ENCODE assay signal across 10 cellular contexts in genomic region chr13:111006508-111007031, GRCh38.
A peak's percentile ranks its signal among the peaks of the same experiment; 100 is the strongest.
DNase-seq lines count a peak whose midpoint lies in the region; ATAC-seq and TF ChIP-seq lines count a peak whose summit lies in the region.
"Had no signal": no experiment of that assay in that cellular context is flagged by ENCODE, and none has a peak within 500 bp of the region (broad histone marks: within the 10 kb centered on the region; RNA-seq: fewer than 3 reads in every experiment).

No MANE protein-coding gene starts in this region.

- H3K4me3 ChIP-seq in psoas muscle: peak overlapping the region; percentile 33

- H3K27ac ChIP-seq in psoas muscle: peak overlapping the region; percentile 92

- H3K4me1 ChIP-seq in psoas muscle: peaks cover 25% of the 10 kb centered on the region

- no peaks in the 10 kb centered on the region for H3K36me3 Mint-ChIP-seq in activated CD8-positive, alpha-beta T cell treated with anti-CD3 and anti-CD28 coated beads for 36 hours (ENCODE audit: low read depth)

- CTCF ChIA-PET in activated CD8-positive, alpha-beta T cell treated with anti-CD3 and anti-CD28 coated beads for 36 hours (lab: Charles Lee): interaction anchor here (1.0 kb wide), 1 partner anchor 182 kb away, joined by 3 read pairs; no protein-coding TSS in a partner anchor

- peak; percentile 96 to 98 for ATAC-seq in left cardiac atrium
- ATAC-seq in psoas muscle: peak; percentile 88 to 91 (median 91)
- no peak for ATAC-seq in GM21381 (IDR thresholded peaks at IDR 0.05; ENCODE audit: unreplicated experiment)
- ATAC-seq in activated CD8-positive, alpha-beta T cell treated with anti-CD3 and anti-CD28 coated beads for 36 hours: no peak

- peaks cover 15% of the 10 kb centered on the region for H3K27me3 Mint-ChIP-seq in activated CD8-positive, alpha-beta T cell treated with anti-CD3 and anti-CD28 coated beads for 36 hours

- WGBS in psoas muscle, 3 donors: 5 to 9% (median 8%) methylated on average over 13 of the region's 13 CpGs

- H3K27ac Mint-ChIP-seq in activated CD8-positive, alpha-beta T cell treated with anti-CD3 and anti-CD28 coated beads for 36 hours: no peak overlapping the region
- H3K27ac Mint-ChIP-seq: activated T-helper 2 cell treated with anti-CD3 and anti-CD28 coated beads, Interferon-gamma antibody, Interleukin-2, Interleukin-4, amounts not matched to agents 10 μg/mL and 5 μg/mL and 100 μg/mL, durations not matched to agents 14 hours and 24 hours and 36 hours had no signal

- no peak overlapping the region for H3K4me3 Mint-ChIP-seq in activated CD8-positive, alpha-beta T cell treated with anti-CD3 and anti-CD28 coated beads for 36 hours

- no peak for TF ChIP-seq CTCF in psoas muscle (IDR thresholded peaks at IDR 0.05)
- no peak for TF ChIP-seq CTCF in activated CD8-positive, alpha-beta T cell treated with anti-CD3 and anti-CD28 coated beads for 36 hours (IDR thresholded peaks at IDR 0.05)

- POLR2A ChIA-PET in activated CD8-positive, alpha-beta T cell treated with anti-CD3 and anti-CD28 coated beads for 36 hours (lab: Charles Lee): interaction anchor here (0.7 kb wide), 1 partner anchor 19 kb away, joined by 3 read pairs; no protein-coding TSS in a partner anchor

- H3K9me3 ChIP-seq in psoas muscle: no peaks in the 10 kb centered on the region

- intact Hi-C loops in left cardiac atrium (cut with DNase I) (no loop called here), psoas muscle (cut with DNase I) (loop anchor here in 1 of 2 donors (1.0 to 2.0 kb wide), 2 partner anchors 25 to 90 kb away; no protein-coding TSS in a partner anchor)
- intact Hi-C loops in activated CD8-positive, alpha-beta T cell treated with anti-CD3 and anti-CD28 coated beads for 36 hours (cut with micrococcal nuclease): no loop called here

- H3K4me1 Mint-ChIP-seq in activated CD8-positive, alpha-beta T cell treated with anti-CD3 and anti-CD28 coated beads for 36 hours (ENCODE audit: low read depth): no peaks in the 10 kb centered on the region

- peak; percentile 15 for DNase-seq in COLO829 (ENCODE audit: low spot score)
- peak; percentile 66 for DNase-seq in amniotic epithelial cell (ENCODE audit: low read depth)
- DNase-seq in left cardiac atrium: peak; percentile 85
- DNase-seq in psoas muscle: peak; percentile 81 to 83
- no peak for DNase-seq in germinal center (ENCODE audit: low spot score)
- no peak for DNase-seq in activated T-cell treated with anti-CD3 and anti-CD28 coated beads, Interleukin-2, amount 50 U/mL, for 48 hours
- no peak for DNase-seq in activated CD8-positive, alpha-beta T cell treated with anti-CD3 and anti-CD28 coated beads for 36 hours
- DNase-seq: NCI-H82 had no signal

- no peaks in the 10 kb centered on the region for H3K9me3 Mint-ChIP-seq in activated CD8-positive, alpha-beta T cell treated with anti-CD3 and anti-CD28 coated beads for 36 hours
- H3K9me3 Mint-ChIP-seq: activated T-helper 2 cell treated with anti-CD3 and anti-CD28 coated beads, Interferon-gamma antibody, Interleukin-2, Interleukin-4, amounts not matched to agents 10 μg/mL and 5 μg/mL and 100 μg/mL, durations not matched to agents 14 hours and 24 hours and 36 hours had no signal

- H3K36me3 ChIP-seq in psoas muscle (ENCODE audit: insufficient read depth in 1 of 2, low read depth in 1 of 2): no peaks in the 10 kb centered on the region

- no peaks in the 10 kb centered on the region for H3K27me3 ChIP-seq in psoas muscle (ENCODE audit: insufficient read depth in 3 of 3, low read length in 2 of 3)

Comparison
In these comparisons a context has a peak if more than half of its experiments do, and no peak if none do; other contexts are left out.
1. DNase-seq: peak in COLO829 (single experiment), amniotic epithelial cell (single experiment), left cardiac atrium (single experiment) and psoas muscle (2 of 2); none in germinal center (single experiment), activated T-cell treated with anti-CD3 and anti-CD28 coated beads, Interleukin-2, amount 50 U/mL, for 48 hours (0 of 2) and activated CD8-positive, alpha-beta T cell treated with anti-CD3 and anti-CD28 coated beads for 36 hours (single experiment).
2. ATAC-seq: peak in left cardiac atrium (2 of 2) and psoas muscle (4 of 4); none in GM21381 (single experiment) and activated CD8-positive, alpha-beta T cell treated with anti-CD3 and anti-CD28 coated beads for 36 hours (single experiment).